In genomic region chr12:25287610-25288009, GRCh38 we compare ENCODE assay signal across 35 cellular contexts.
"Had no signal": no experiment of that assay in that cellular context is flagged by ENCODE, and none has a peak within 500 bp of the region (broad histone marks: within the 10 kb centered on the region; RNA-seq: fewer than 3 reads in every experiment).

No MANE protein-coding gene starts in this region.

- DNase-seq: Karpas-422, Kasumi-1, MG63, MM.1S, MV-4-11, NCI-H1048, NCI-H1092, NCI-H1092 treated with DMSO at 0.1 percent for 48 hours, NCI-H1105, NCI-H1105 treated with DMSO at 0.1 percent for 48 hours, NCI-H1417, NCI-H1417 treated with DMSO at 0.1 percent for 48 hours, NCI-H1436, NCI-H1436 treated with DMSO at 0.1 percent for 48 hours, NCI-H146, NCI-H1694, NCI-H1694 treated with DMSO at 0.1 percent for 48 hours, NCI-H187, NCI-H187 treated with DMSO at 0.1 percent for 48 hours, NCI-H1930, NCI-H2029 treated with DMSO at 0.1 percent for 48 hours, NCI-H2081, NCI-H2081 treated with DMSO at 0.1 percent for 48 hours, NCI-H2107, NCI-H2171, NCI-H2171 treated with DMSO at 0.1 percent for 48 hours, NCI-H2227 treated with DMSO at 0.1 percent for 48 hours, NCI-H226, NCI-H345, NCI-H446, NCI-H446 treated with DMSO at 0.1 percent for 48 hours, NCI-H510A, NCI-H510A treated with DMSO at 0.1 percent for 48 hours, NCI-H524 had no signal

- H3K27ac ChIP-seq: KMS-11 had no signal
